1 cellular context compared by ENCODE assay signal in the genomic region with DNA sequence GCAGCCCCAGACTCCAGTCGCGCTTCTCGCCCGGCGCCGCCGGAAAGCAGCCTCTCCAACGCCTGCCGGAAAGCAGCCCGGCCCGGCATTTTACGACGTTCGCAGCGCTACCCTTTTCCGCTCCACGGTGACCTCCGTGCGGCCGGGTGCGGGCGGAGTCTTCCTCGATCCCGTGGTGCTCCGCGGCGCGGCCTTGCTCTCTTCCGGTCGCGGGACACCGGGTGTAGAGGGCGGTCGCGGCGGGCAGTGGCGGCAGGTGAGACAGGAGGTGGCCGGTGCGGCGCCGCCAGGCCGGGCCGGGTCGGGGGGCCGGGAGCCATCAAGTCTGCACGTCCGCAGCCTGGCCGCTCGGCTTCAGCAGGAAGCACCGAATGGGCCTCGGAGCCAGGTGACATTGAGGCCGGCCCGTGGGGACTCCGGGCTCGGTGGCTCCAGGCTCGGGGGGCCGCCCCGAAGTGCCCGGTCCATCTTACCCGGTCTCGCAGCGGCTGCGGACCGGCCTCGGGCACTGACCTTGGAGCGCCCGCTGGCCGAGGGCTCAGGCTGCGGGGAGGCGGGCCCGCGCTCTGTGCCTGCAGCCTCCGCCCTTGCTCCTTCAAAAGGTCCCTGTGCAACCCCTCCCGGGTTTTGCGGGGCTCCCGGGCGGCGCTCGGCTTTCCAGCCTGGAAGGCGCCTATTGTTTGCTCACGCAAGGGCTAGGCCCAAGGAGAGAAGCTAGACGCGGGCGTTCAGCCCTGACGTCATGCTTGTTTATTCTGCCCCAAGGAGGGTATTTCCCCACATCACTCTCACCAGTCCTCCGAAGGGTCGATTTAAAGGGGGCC.
A peak's percentile ranks its signal among the peaks of the same experiment; 100 is the strongest.
TF ChIP-seq lines count a peak whose summit lies in the region.

A gene (plus strand): TSS at position 199 of the 824 bp plus-strand sequence. CDS start 1,511 bp downstream, outside the sequence.
A gene (minus strand): TSS at position 48 of the 824 bp plus-strand sequence. CDS start 249 bp downstream, outside the sequence.

TF ChIP-seq in HepG2, 621 proteins besides CTCF, POLR2A, EP300 and RAD21 (continued from another document and continues in another):
- TF ChIP-seq, protein P1, sequence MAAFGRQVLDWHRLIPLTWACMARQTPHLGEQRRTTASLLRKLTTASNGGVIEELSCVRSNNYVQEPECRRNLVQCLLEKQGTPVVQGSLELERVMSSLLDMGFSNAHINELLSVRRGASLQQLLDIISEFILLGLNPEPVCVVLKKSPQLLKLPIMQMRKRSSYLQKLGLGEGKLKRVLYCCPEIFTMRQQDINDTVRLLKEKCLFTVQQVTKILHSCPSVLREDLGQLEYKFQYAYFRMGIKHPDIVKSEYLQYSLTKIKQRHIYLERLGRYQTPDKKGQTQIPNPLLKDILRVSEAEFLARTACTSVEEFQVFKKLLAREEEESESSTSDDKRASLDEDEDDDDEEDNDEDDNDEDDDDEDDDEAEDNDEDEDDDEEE (CRISPR knock-in tag; IDR thresholded peaks at IDR 0.05), result peak; percentile 48; the same call in 1 of the 2 replicates
- TF ChIP-seq ZBTB38 (CRISPR knock-in tag; IDR thresholded peaks at IDR 0.05) (peak; percentile 82), ZNF776 (CRISPR knock-in tag; IDR thresholded peaks at IDR 0.05) (peak; percentile 20; the same call in 1 of the 2 replicates), ZNF614 (CRISPR knock-in tag; IDR thresholded peaks at IDR 0.05; ENCODE audit: borderline replicate concordance) (no peak; the same call in 1 of the 2 replicates), U2AF1 (optimal IDR thresholded peaks at IDR 0.05; ENCODE audit: low read depth, low read length) (peak; percentile 42), MAFF (IDR thresholded peaks at IDR 0.05; ENCODE audit: low read depth, low read length) (no peak), NCOA1 (CRISPR knock-in tag; IDR thresholded peaks at IDR 0.05) (0 out of 2 replicates have a peak, but pooled peaks have one; percentile 83), SOX13 (IDR thresholded peaks at IDR 0.05) (no peak), SOX13 (CRISPR knock-in tag; conservative IDR thresholded peaks at IDR 0.05 in 1 of 2, IDR thresholded peaks at IDR 0.05 in 1 of 2) (peak in 1 of 2 experiments; percentile 50; a peak in 1 of 4 replicates), HIVEP1 (CRISPR knock-in tag; IDR thresholded peaks at IDR 0.05) (no peak; the same call in 1 of the 2 replicates), ZC3H13 (CRISPR knock-in tag; IDR thresholded peaks at IDR 0.05) (no peak; the same call in 1 of the 2 replicates), EED (CRISPR knock-in tag; IDR thresholded peaks at IDR 0.05) (no peak; the same call in 1 of the 2 replicates), ZNF354B (CRISPR knock-in tag; IDR thresholded peaks at IDR 0.05) (no peak), PHF8 (CRISPR knock-in tag; IDR thresholded peaks at IDR 0.05) (peak; percentile 86; the same call in 1 of the 2 replicates), SP4 (CRISPR knock-in tag; IDR thresholded peaks at IDR 0.05) (peak; percentile 81), MTF2 (CRISPR knock-in tag; IDR thresholded peaks at IDR 0.05; ENCODE audit: borderline replicate concordance) (0 out of 2 replicates have a peak, but pooled peaks have one; percentile 59), STAT5B (CRISPR knock-in tag; IDR thresholded peaks at IDR 0.05) (no peak), ZNF549 (CRISPR knock-in tag; IDR thresholded peaks at IDR 0.05) (0 out of 2 replicates have a peak, but pooled peaks have one; percentile 11), NBN (conservative IDR thresholded peaks at IDR 0.05) (no peak), MED1 (CRISPR knock-in tag; IDR thresholded peaks at IDR 0.05) (peak; percentile 66), ZFP41 (CRISPR knock-in tag; IDR thresholded peaks at IDR 0.05; ENCODE audit: borderline replicate concordance) (peak; percentile 86; the same call in 1 of the 2 replicates), MAZ (IDR thresholded peaks at IDR 0.05; ENCODE audit: borderline replicate concordance, low read depth, low read length) (0 out of 2 replicates have a peak, but pooled peaks have one; percentile 19), MAZ (CRISPR knock-in tag; IDR thresholded peaks at IDR 0.05; ENCODE audit: low read depth) (peak; percentile 79; the same call in 1 of the 2 replicates), MZF1 (CRISPR knock-in tag; IDR thresholded peaks at IDR 0.05; ENCODE audit: borderline replicate concordance) (no peak), NFE2L2 (IDR thresholded peaks at IDR 0.05; ENCODE audit: low read length) (no peak), CREB1 (IDR thresholded peaks at IDR 0.05) (peak; percentile 89), CREB1 (CRISPR knock-in tag; IDR thresholded peaks at IDR 0.05) (peak; percentile 68), RFXAP (CRISPR knock-in tag; IDR thresholded peaks at IDR 0.05; ENCODE audit: borderline replicate concordance) (no peak), HNRNPLL (IDR thresholded peaks at IDR 0.05; ENCODE audit: low read depth, low read length, poor library complexity, severe bottlenecking) (peak; percentile 93), ELF1 (CRISPR knock-in tag; IDR thresholded peaks at IDR 0.05) (peak; percentile 97)
- TF ChIP-seq, protein P2, sequence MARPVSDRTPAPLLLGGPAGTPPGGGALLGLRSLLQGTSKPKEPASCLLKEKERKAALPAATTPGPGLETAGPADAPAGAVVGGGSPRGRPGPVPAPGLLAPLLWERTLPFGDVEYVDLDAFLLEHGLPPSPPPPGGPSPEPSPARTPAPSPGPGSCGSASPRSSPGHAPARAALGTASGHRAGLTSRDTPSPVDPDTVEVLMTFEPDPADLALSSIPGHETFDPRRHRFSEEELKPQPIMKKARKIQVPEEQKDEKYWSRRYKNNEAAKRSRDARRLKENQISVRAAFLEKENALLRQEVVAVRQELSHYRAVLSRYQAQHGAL (CRISPR knock-in tag; IDR thresholded peaks at IDR 0.05; ENCODE audit: not compliant biosample characterization), result peak; percentile 78
- TF ChIP-seq, protein P3, sequence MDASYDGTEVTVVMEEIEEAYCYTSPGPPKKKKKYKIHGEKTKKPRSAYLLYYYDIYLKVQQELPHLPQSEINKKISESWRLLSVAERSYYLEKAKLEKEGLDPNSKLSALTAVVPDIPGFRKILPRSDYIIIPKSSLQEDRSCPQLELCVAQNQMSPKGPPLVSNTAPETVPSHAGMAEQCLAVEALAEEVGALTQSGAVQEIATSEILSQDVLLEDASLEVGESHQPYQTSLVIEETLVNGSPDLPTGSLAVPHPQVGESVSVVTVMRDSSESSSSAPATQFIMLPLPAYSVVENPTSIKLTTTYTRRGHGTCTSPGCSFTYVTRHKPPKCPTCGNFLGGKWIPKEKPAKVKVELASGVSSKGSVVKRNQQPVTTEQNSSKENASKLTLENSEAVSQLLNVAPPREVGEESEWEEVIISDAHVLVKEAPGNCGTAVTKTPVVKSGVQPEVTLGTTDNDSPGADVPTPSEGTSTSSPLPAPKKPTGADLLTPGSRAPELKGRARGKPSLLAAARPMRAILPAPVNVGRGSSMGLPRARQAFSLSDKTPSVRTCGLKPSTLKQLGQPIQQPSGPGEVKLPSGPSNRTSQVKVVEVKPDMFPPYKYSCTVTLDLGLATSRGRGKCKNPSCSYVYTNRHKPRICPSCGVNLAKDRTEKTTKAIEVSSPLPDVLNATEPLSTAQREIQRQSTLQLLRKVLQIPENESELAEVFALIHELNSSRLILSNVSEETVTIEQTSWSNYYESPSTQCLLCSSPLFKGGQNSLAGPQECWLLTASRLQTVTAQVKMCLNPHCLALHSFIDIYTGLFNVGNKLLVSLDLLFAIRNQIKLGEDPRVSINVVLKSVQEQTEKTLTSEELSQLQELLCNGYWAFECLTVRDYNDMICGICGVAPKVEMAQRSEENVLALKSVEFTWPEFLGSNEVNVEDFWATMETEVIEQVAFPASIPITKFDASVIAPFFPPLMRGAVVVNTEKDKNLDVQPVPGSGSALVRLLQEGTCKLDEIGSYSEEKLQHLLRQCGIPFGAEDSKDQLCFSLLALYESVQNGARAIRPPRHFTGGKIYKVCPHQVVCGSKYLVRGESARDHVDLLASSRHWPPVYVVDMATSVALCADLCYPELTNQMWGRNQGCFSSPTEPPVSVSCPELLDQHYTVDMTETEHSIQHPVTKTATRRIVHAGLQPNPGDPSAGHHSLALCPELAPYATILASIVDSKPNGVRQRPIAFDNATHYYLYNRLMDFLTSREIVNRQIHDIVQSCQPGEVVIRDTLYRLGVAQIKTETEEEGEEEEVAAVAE (CRISPR knock-in tag; IDR thresholded peaks at IDR 0.05; ENCODE audit: borderline replicate concordance), result peak; percentile 49; the same call in 1 of the 2 replicates
- TF ChIP-seq, protein P4, sequence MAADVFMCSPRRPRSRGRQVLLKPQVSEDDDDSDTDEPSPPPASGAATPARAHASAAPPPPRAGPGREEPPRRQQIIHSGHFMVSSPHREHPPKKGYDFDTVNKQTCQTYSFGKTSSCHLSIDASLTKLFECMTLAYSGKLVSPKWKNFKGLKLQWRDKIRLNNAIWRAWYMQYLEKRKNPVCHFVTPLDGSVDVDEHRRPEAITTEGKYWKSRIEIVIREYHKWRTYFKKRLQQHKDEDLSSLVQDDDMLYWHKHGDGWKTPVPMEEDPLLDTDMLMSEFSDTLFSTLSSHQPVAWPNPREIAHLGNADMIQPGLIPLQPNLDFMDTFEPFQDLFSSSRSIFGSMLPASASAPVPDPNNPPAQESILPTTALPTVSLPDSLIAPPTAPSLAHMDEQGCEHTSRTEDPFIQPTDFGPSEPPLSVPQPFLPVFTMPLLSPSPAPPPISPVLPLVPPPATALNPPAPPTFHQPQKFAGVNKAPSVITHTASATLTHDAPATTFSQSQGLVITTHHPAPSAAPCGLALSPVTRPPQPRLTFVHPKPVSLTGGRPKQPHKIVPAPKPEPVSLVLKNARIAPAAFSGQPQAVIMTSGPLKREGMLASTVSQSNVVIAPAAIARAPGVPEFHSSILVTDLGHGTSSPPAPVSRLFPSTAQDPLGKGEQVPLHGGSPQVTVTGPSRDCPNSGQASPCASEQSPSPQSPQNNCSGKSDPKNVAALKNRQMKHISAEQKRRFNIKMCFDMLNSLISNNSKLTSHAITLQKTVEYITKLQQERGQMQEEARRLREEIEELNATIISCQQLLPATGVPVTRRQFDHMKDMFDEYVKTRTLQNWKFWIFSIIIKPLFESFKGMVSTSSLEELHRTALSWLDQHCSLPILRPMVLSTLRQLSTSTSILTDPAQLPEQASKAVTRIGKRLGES (CRISPR knock-in tag; IDR thresholded peaks at IDR 0.05; ENCODE audit: borderline replicate concordance), result 0 out of 2 replicates have a peak, but pooled peaks have one; percentile 46
- TF ChIP-seq, protein P5, sequence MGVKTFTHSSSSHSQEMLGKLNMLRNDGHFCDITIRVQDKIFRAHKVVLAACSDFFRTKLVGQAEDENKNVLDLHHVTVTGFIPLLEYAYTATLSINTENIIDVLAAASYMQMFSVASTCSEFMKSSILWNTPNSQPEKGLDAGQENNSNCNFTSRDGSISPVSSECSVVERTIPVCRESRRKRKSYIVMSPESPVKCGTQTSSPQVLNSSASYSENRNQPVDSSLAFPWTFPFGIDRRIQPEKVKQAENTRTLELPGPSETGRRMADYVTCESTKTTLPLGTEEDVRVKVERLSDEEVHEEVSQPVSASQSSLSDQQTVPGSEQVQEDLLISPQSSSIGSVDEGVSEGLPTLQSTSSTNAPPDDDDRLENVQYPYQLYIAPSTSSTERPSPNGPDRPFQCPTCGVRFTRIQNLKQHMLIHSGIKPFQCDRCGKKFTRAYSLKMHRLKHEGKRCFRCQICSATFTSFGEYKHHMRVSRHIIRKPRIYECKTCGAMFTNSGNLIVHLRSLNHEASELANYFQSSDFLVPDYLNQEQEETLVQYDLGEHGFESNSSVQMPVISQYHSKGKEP (CRISPR knock-in tag; IDR thresholded peaks at IDR 0.05), result no peak; the same call in 1 of the 2 replicates
- TF ChIP-seq, protein P6, sequence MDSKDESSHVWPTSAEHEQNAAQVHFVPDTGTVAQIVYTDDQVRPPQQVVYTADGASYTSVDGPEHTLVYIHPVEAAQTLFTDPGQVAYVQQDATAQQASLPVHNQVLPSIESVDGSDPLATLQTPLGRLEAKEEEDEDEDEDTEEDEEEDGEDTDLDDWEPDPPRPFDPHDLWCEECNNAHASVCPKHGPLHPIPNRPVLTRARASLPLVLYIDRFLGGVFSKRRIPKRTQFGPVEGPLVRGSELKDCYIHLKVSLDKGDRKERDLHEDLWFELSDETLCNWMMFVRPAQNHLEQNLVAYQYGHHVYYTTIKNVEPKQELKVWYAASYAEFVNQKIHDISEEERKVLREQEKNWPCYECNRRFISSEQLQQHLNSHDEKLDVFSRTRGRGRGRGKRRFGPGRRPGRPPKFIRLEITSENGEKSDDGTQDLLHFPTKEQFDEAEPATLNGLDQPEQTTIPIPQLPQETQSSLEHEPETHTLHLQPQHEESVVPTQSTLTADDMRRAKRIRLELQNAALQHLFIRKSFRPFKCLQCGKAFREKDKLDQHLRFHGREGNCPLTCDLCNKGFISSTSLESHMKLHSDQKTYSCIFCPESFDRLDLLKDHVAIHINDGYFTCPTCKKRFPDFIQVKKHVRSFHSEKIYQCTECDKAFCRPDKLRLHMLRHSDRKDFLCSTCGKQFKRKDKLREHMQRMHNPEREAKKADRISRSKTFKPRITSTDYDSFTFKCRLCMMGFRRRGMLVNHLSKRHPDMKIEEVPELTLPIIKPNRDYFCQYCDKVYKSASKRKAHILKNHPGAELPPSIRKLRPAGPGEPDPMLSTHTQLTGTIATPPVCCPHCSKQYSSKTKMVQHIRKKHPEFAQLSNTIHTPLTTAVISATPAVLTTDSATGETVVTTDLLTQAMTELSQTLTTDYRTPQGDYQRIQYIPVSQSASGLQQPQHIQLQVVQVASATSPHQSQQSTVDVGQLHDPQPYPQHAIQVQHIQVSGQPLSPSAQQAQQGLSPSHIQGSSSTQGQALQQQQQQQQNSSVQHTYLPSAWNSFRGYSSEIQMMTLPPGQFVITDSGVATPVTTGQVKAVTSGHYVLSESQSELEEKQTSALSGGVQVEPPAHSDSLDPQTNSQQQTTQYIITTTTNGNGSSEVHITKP (CRISPR knock-in tag; IDR thresholded peaks at IDR 0.05; ENCODE audit: low read depth), result peak; percentile 12; the same call in 1 of the 2 replicates
- TF ChIP-seq, protein P7, sequence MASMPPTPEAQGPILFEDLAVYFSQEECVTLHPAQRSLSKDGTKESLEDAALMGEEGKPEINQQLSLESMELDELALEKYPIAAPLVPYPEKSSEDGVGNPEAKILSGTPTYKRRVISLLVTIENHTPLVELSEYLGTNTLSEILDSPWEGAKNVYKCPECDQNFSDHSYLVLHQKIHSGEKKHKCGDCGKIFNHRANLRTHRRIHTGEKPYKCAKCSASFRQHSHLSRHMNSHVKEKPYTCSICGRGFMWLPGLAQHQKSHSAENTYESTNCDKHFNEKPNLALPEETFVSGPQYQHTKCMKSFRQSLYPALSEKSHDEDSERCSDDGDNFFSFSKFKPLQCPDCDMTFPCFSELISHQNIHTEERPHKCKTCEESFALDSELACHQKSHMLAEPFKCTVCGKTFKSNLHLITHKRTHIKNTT (CRISPR knock-in tag; IDR thresholded peaks at IDR 0.05), result 0 out of 2 replicates have a peak, but pooled peaks have one; percentile 53
- TF ChIP-seq, protein P8, sequence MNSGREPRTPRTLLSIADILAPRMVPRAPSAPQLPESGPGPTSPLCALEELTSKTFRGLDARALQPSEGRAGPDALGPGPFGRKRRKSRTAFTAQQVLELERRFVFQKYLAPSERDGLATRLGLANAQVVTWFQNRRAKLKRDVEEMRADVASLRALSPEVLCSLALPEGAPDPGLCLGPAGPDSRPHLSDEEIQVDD (CRISPR knock-in tag; IDR thresholded peaks at IDR 0.05; ENCODE audit: borderline replicate concordance), result 0 out of 2 replicates have a peak, but pooled peaks have one; percentile 16
- TF ChIP-seq, protein P9, sequence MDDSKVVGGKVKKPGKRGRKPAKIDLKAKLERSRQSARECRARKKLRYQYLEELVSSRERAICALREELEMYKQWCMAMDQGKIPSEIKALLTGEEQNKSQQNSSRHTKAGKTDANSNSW (CRISPR knock-in tag; IDR thresholded peaks at IDR 0.05; ENCODE audit: borderline replicate concordance), result peak; percentile 47; the same call in 1 of the 2 replicates
